ENCODE assay signal across 8 cellular contexts in genomic region chr14:22002860-22003284, GRCh38.
A peak's percentile ranks its signal among the peaks of the same experiment; 100 is the strongest.
DNase-seq lines count a peak whose midpoint lies in the region; ATAC-seq lines count a peak whose summit lies in the region.

No MANE protein-coding gene starts in this region.

- intact Hi-C loops in cardiac septum (cut with DNase I) = no loop called here

- no peak for ATAC-seq in GM18909 (IDR thresholded peaks at IDR 0.05; ENCODE audit: poor library complexity, unreplicated experiment)
- ATAC-seq in HG03280 (IDR thresholded peaks at IDR 0.05; ENCODE audit: unreplicated experiment) = no peak

- DNase-seq in ELR (ENCODE audit: low read depth) (peak; percentile 3), RKO (ENCODE audit: low spot score) (peak; percentile 9), midbrain (lab: John Stamatoyannopoulos, UW) (peak; percentile 1), islet precursor cell (no peak), cardiac septum (ENCODE audit: low spot score) (no peak)
- peak; percentile 86 for DNase-seq in activated effector memory CD4-positive, alpha-beta T cell treated with anti-CD3 and anti-CD28 coated beads, Interleukin-2, amount 50 U/mL, for 16 hours

Comparison
In these comparisons a context has a peak if more than half of its experiments do, and no peak if none do; other contexts are left out.
1. DNase-seq: peak in ELR (single experiment), RKO (single experiment), activated effector memory CD4-positive, alpha-beta T cell treated with anti-CD3 and anti-CD28 coated beads, Interleukin-2, amount 50 U/mL, for 16 hours (single experiment) and midbrain (single experiment); none in islet precursor cell (single experiment) and cardiac septum (single experiment).